ENCODE assay signal across 8 cellular contexts in genomic region chr4:165255439-165255838, GRCh38. TPM values are rescaled to one million over a fixed set of nuclear protein-coding genes. Genes with fewer than 3 reads are reported as not detected.
A peak's percentile ranks its signal among the peaks of the same experiment; 100 is the strongest.
DNase-seq lines count a peak whose midpoint lies in the region; ATAC-seq and TF ChIP-seq lines count a peak whose summit lies in the region.
"Not testable (repeated sequence)": the region's sequence is repeated elsewhere in the genome, so short reads cannot be mapped to it uniquely, and the experiment has no call there.

No MANE protein-coding gene starts in this region.

- H3K36me3 ChIP-seq in left ventricle myocardium inferior, result not testable (repeated sequence)

- ATAC-seq in HG02970 (IDR thresholded peaks at IDR 0.05; ENCODE audit: low FRiP score, unreplicated experiment), result peak; percentile 90

- H3K4me3 ChIP-seq in left ventricle myocardium inferior, result not testable (repeated sequence)

- peaks cover 29% of the 10 kb centered on the region for H3K4me1 ChIP-seq in left ventricle myocardium inferior

- peak overlapping the region; percentile 47 for H3K27ac ChIP-seq in left ventricle myocardium inferior (replicated peaks)

- peak; percentile 70 for DNase-seq in CD1c-positive myeloid dendritic cell (ENCODE audit: extremely low spot score)
- DNase-seq in GM19240 (ENCODE audit: insufficient read length, low spot score), result peak; percentile 2
- peak; percentile 91 for DNase-seq in NAMALWA (ENCODE audit: low spot score)
- DNase-seq in activated CD4-positive, alpha-beta T cell treated with anti-CD3 and anti-CD28 coated beads for 1 hour, result peak; percentile 15
- DNase-seq in amniotic epithelial cell (ENCODE audit: low read depth), result peak; percentile 67
- DNase-seq in left ventricle myocardium inferior, result peak; percentile 22
- peak; percentile 46 to 47 for DNase-seq in stimulated activated CD4-positive, alpha-beta T cell treated with anti-CD3 and anti-CD28 coated beads, Interleukin-15, amount 100 ng/mL, for 48 hours (ENCODE audit: low read depth in 2 of 2)

- H3K27me3 ChIP-seq in left ventricle myocardium inferior (ENCODE audit: low read depth), result not testable (repeated sequence)

- intact Hi-C loops in left ventricle myocardium inferior (cut with micrococcal nuclease), result not testable (repeated sequence)

- H3K9me3 ChIP-seq in left ventricle myocardium inferior (replicated peaks), result not testable (repeated sequence)

- not testable (repeated sequence) for TF ChIP-seq CTCF in left ventricle myocardium inferior (IDR thresholded peaks at IDR 0.05; ENCODE audit: borderline replicate concordance)

RNA-seq across cellular contexts. Expression of gene KLHL2, which starts 48.1 kb away (rescaled TPM):
- 8.4 TPM for total RNA-seq in left ventricle myocardium inferior

Comparison
In these comparisons a context has a peak if more than half of its experiments do, and no peak if none do; other contexts are left out.
1. DNase-seq: peak in every context shown above with its lines; median percentile 91 in NAMALWA; 70 in CD1c-positive myeloid dendritic cell; 67 in amniotic epithelial cell; 46 in stimulated activated CD4-positive, alpha-beta T cell treated with anti-CD3 and anti-CD28 coated beads, Interleukin-15, amount 100 ng/mL, for 48 hours; 22 in left ventricle myocardium inferior; 15 in activated CD4-positive, alpha-beta T cell treated with anti-CD3 and anti-CD28 coated beads for 1 hour; 2 in GM19240.